Comparison of ENCODE assay signal across 2 cellular contexts in genomic region chr19:963401-964022, GRCh38.
TF ChIP-seq lines count a peak whose summit lies in the region.

No MANE protein-coding gene starts in this region.

TF ChIP-seq in HepG2, 621 proteins besides CTCF, POLR2A, EP300 and RAD21:
- TF ChIP-seq ZBTB33 (CRISPR knock-in tag; IDR thresholded peaks at IDR 0.05), result no peak
- no peak for TF ChIP-seq ELF4 (CRISPR knock-in tag; IDR thresholded peaks at IDR 0.05; ENCODE audit: borderline replicate concordance)
- 0 out of 2 replicates have a peak, but pooled peaks have one; percentile 18 for TF ChIP-seq ZNF572 (CRISPR knock-in tag; IDR thresholded peaks at IDR 0.05)
- no peak for TF ChIP-seq NFAT5 (CRISPR knock-in tag; IDR thresholded peaks at IDR 0.05)

TF ChIP-seq in WTC11, 78 proteins besides CTCF, POLR2A, EP300 and RAD21:
- TF ChIP-seq MXD4 (CRISPR knock-in tag; IDR thresholded peaks at IDR 0.05; ENCODE audit: borderline replicate concordance) (no peak), NFE2L1 (CRISPR knock-in tag; IDR thresholded peaks at IDR 0.05) (no peak), EMX1 (CRISPR knock-in tag; IDR thresholded peaks at IDR 0.05) (no peak), FOXP1 (CRISPR knock-in tag; IDR thresholded peaks at IDR 0.05; ENCODE audit: borderline replicate concordance) (no peak), HMGA2 (CRISPR knock-in tag; IDR thresholded peaks at IDR 0.05) (no peak), ERG (CRISPR knock-in tag; IDR thresholded peaks at IDR 0.05) (no peak), ZBTB43 (CRISPR knock-in tag; IDR thresholded peaks at IDR 0.05) (no peak), ZSCAN18 (CRISPR knock-in tag; IDR thresholded peaks at IDR 0.05) (no peak), IRF1 (CRISPR knock-in tag; IDR thresholded peaks at IDR 0.05) (no peak), MLX (CRISPR knock-in tag; IDR thresholded peaks at IDR 0.05) (no peak), ZNF263 (CRISPR knock-in tag; IDR thresholded peaks at IDR 0.05; ENCODE audit: low read depth) (no peak), ELF4 (CRISPR knock-in tag; IDR thresholded peaks at IDR 0.05; ENCODE audit: low read depth) (no peak), TEAD1 (CRISPR knock-in tag; IDR thresholded peaks at IDR 0.05) (no peak), FOXP4 (CRISPR knock-in tag; IDR thresholded peaks at IDR 0.05) (no peak), GABPB1 (CRISPR knock-in tag; IDR thresholded peaks at IDR 0.05) (no peak), RELA (CRISPR knock-in tag; IDR thresholded peaks at IDR 0.05; ENCODE audit: borderline replicate concordance) (no peak), ZNF138 (CRISPR knock-in tag; conservative IDR thresholded peaks at IDR 0.05) (no peak)
